In genomic region chr4:112411781-112412281, GRCh38 we compare ENCODE assay signal across 28 cellular contexts.
A peak's percentile ranks its signal among the peaks of the same experiment; 100 is the strongest.
DNase-seq lines count a peak whose midpoint lies in the region; ATAC-seq and TF ChIP-seq lines count a peak whose summit lies in the region.
"Had no signal": no experiment of that assay in that cellular context is flagged by ENCODE, and none has a peak within 500 bp of the region (broad histone marks: within the 10 kb centered on the region; RNA-seq: fewer than 3 reads in every experiment).

No MANE protein-coding gene starts in this region.

- no peaks in the 10 kb centered on the region for H3K27me3 ChIP-seq in brain microvascular endothelial cell (replicated peaks)
- H3K27me3 ChIP-seq in iPS-20b (ENCODE audit: insufficient read depth, low read length): peaks cover 17% of the 10 kb centered on the region; the same call in 1 of the 2 replicates
- H3K27me3 ChIP-seq in testis: no peaks in the 10 kb centered on the region
- H3K27me3 ChIP-seq: MG63, transverse colon had no signal

- no peak for TF ChIP-seq POLR2A in testis (IDR thresholded peaks at IDR 0.05)

- in situ Hi-C loops in brain microvascular endothelial cell (cut with HindIII; ENCODE audit: low pct_ligation_motif_present, low sequenced_read_pairs): no loop called here

- H3K9me3 ChIP-seq in iPS-20b (ENCODE audit: insufficient read depth, low read depth, low read length) (no peaks in the 10 kb centered on the region), testis (no peaks in the 10 kb centered on the region)
- H3K9me3 ChIP-seq: A549, HAP-1, MG63, transverse colon had no signal

- H3K36me3 ChIP-seq in brain microvascular endothelial cell (replicated peaks) (no peaks in the 10 kb centered on the region), iPS-20b (ENCODE audit: insufficient read depth, low read depth, low read length) (no peaks in the 10 kb centered on the region), testis (ENCODE audit: low read depth, missing control alignments) (no peaks in the 10 kb centered on the region)
- H3K36me3 ChIP-seq: HAP-1, MG63 had no signal

- no peak overlapping the region for H3K27ac ChIP-seq in brain microvascular endothelial cell
- no peak overlapping the region for H3K27ac ChIP-seq in iPS-20b (ENCODE audit: low read length)
- no peak overlapping the region for H3K27ac ChIP-seq in testis
- H3K27ac ChIP-seq: A549, transverse colon had no signal

- H3K9ac ChIP-seq in iPS-20b (ENCODE audit: low read depth, low read length): no peak overlapping the region

- ATAC-seq in left ventricle myocardium superior (no peak), HG02623 (IDR thresholded peaks at IDR 0.05; ENCODE audit: unreplicated experiment) (no peak), HG03439 (IDR thresholded peaks at IDR 0.05; ENCODE audit: unreplicated experiment) (no peak)
- ATAC-seq: A549; activated CD4-positive, CD25-positive, alpha-beta regulatory T cell treated with anti-CD3 and anti-CD28 coated beads, Interleukin-2, amount 50 U/mL, for 24 hours; activated CD8-positive, alpha-beta T cell treated with anti-CD3 and anti-CD28 coated beads for 36 hours; activated naive CD4-positive, alpha-beta T cell treated with anti-CD3 and anti-CD28 coated beads, Interleukin-2, amount 50 U/mL, for 72 hours; CD8-positive, alpha-beta T cell; naive thymus-derived CD8-positive, alpha-beta T cell had no signal

- H3K4me3 ChIP-seq in brain microvascular endothelial cell (ENCODE audit: low read depth, low read length) (peak overlapping the region; percentile 3), iPS-20b (ENCODE audit: low read length) (peak overlapping the region; percentile 54; the same call in 1 of the 2 replicates), testis (peak overlapping the region; percentile 6 to 46)
- H3K4me3 ChIP-seq: A549, HAP-1, MG63, smooth muscle cell, transverse colon had no signal

- 41 to 50% methylated on average over 23 to 30 of the region's 30 CpGs for WGBS in testis, 2 donors

- intact Hi-C loops in left ventricle myocardium superior (cut with micrococcal nuclease): no loop called here
- intact Hi-C loops in cardiac septum (cut with DNase I): no loop called here
- intact Hi-C loops in testis (cut with DNase I; ENCODE audit: low total_unique reads): no loop called here

- DNase-seq in left ventricle myocardium superior: peak; percentile 29
- DNase-seq in cardiac septum (ENCODE audit: low spot score): no peak
- no peak for DNase-seq in brain microvascular endothelial cell
- DNase-seq in testis: no peak
- DNase-seq in NCI-H2081 treated with DMSO at 0.1 percent for 48 hours (lab: John Stamatoyannopoulos, UW): no peak
- DNase-seq: activated CD8-positive, alpha-beta T cell treated with anti-CD3 and anti-CD28 coated beads for 36 hours; AML-193; aorta; CD8-positive, alpha-beta T cell; DMS 273 treated with DMSO at 0.1 percent for 48 hours; EL; KBM-7; MG63; naive thymus-derived CD8-positive, alpha-beta T cell; NCI-H2029; NCI-H345; NCI-H748 treated with DMSO at 0.1 percent for 48 hours; stimulated activated CD4-positive, alpha-beta T cell treated with anti-CD3 and anti-CD28 coated beads, Interleukin-1b, Interleukin-23, amount 100 ng/mL, for 48 hours; T-helper 1 cell; transverse colon had no signal

- no peak for TF ChIP-seq CTCF in brain microvascular endothelial cell (IDR thresholded peaks at IDR 0.05; ENCODE audit: low read depth, low read length, missing control alignments)
- no peak for TF ChIP-seq CTCF in testis (IDR thresholded peaks at IDR 0.05)

- peaks cover 15% of the 10 kb centered on the region for H3K4me1 ChIP-seq in iPS-20b (ENCODE audit: insufficient read depth, low read length)
- H3K4me1 ChIP-seq in testis: no peaks in the 10 kb centered on the region
- H3K4me1 ChIP-seq: A549, transverse colon had no signal

Comparison
In these comparisons a context has a peak if more than half of its experiments do, and no peak if none do; other contexts are left out.
1. H3K4me3 ChIP-seq: peak in every context shown above with its lines; median percentile 54 in iPS-20b; 26 in testis; 3 in brain microvascular endothelial cell.